ENCODE assay signal across 9 cellular contexts in the genomic region with DNA sequence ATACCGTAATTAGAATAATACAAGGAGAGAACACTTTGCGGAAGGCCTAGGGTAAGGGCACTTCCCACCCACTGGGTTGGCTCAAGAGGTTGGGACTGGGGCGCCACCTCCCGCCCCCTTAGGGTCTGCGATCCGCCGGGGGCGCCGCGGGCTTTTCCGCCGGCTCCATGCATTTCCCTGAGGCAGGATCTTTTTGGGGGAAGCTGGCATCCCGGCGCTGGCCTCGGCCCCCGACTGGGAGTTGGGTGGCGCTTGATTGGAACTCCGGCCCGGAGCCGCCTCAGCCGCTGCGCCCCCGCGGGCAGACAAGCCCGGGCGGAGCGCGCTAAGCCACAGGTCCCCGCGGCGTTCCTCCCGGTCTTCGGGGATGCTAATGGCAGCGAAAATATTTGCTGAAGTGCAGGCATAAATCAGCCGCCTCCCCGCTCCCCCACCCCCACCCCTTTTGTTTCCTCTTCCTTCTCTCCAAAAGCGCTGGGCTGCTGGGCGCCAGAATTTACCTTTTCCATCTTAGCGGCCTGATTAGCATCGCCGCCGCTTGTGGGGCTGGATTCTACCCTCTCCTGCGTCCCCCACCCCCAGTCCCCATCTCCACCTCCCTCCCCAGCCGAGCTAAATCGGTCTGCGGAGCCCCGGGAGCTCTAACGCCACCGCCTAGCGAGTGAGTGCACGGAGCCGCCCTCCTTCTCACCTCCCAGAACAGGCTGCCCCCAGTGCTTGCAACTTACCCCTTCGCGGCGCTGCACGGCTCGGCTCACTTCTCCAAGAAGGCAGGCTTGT. TPM values are rescaled to one million over a fixed set of nuclear protein-coding genes. Genes with fewer than 3 reads are reported as not detected.
DNase-seq lines count a peak whose midpoint lies in the region; ATAC-seq, FAIRE-seq and TF ChIP-seq lines count a peak whose summit lies in the region.
"Had no signal": no experiment of that assay in that cellular context is flagged by ENCODE, and none has a peak within 500 bp of the region (broad histone marks: within the 10 kb centered on the region; RNA-seq: fewer than 3 reads in every experiment).

No MANE protein-coding gene starts in this region.

- POLR2A ChIA-PET in PC-3 (lab: Charles Lee; ENCODE audit: unreplicated experiment), result no interaction called here

- H3K4me2 ChIP-seq in PC-3 (ENCODE audit: low read length), result peak overlapping the region; percentile 85

- H3K9ac ChIP-seq in PC-3 (ENCODE audit: low read length) (no peak overlapping the region), mucosa of stomach (ENCODE audit: low read length) (peak overlapping the region; percentile 85)

- no peaks in the 10 kb centered on the region for H3K9me2 ChIP-seq in PC-3 (replicated peaks; ENCODE audit: low read length)

- ATAC-seq in PC-3 (peak; percentile 35), GM19395 (IDR thresholded peaks at IDR 0.05; ENCODE audit: unreplicated experiment) (no peak)

- no peak overlapping the region for H3K27ac ChIP-seq in PC-3 (ENCODE audit: low read length)
- H3K27ac ChIP-seq: 22Rv1 had no signal

- H3K27me3 ChIP-seq in PC-3 (ENCODE audit: low read length) (peaks cover 9% of the 10 kb centered on the region), mucosa of stomach (ENCODE audit: control insufficient read depth, insufficient read depth, low read length) (no peaks in the 10 kb centered on the region)

- H3K36me3 ChIP-seq in PC-3 (ENCODE audit: low read depth, low read length) (no peaks in the 10 kb centered on the region), mucosa of stomach (ENCODE audit: control insufficient read depth, insufficient read depth, low read length) (no peaks in the 10 kb centered on the region)

- peak overlapping the region; percentile 65 for H2AFZ ChIP-seq in PC-3 (ENCODE audit: low read length)

- H3K9me3 ChIP-seq in PC-3 (ENCODE audit: low read length) (no peaks in the 10 kb centered on the region), mucosa of stomach (ENCODE audit: control insufficient read depth, low read length) (no peaks in the 10 kb centered on the region)

- H4K20me1 ChIP-seq in PC-3 (ENCODE audit: low read length), result no peaks in the 10 kb centered on the region

- H3K4me3 ChIP-seq in PC-3 (ENCODE audit: low read length) (peak overlapping the region; percentile 67), epithelial cell of esophagus (ENCODE audit: low read length) (peak overlapping the region; percentile 50), mucosa of stomach (ENCODE audit: low read length) (peak overlapping the region; percentile 56)

- TF ChIP-seq CTCF in PC-3 (conservative IDR thresholded peaks at IDR 0.05; ENCODE audit: low read depth, low read length) (no peak), epithelial cell of esophagus (IDR thresholded peaks at IDR 0.05; ENCODE audit: insufficient read depth, low read depth, low read length, missing control alignments) (no peak)

- BruUV-seq in PC-3 (replicated peaks; lab: Mats Ljungman, UMichigan), result no TSS peak

- no peaks in the 10 kb centered on the region for H3K79me2 ChIP-seq in PC-3 (ENCODE audit: low read length)

- DNase-seq in DMS 273 (lab: John Stamatoyannopoulos, UW; ENCODE audit: unreplicated experiment), result peak; percentile 50
- DNase-seq in DMS 273 treated with DMSO at 0.1 percent for 48 hours (lab: John Stamatoyannopoulos, UW), result no peak
- no peak for DNase-seq in PC-3
- peak; percentile 46 for DNase-seq in epithelial cell of esophagus (ENCODE audit: low read depth)
- no peak for DNase-seq in GM12891 (ENCODE audit: insufficient read length, low spot score)
- DNase-seq in stimulated activated CD4-positive, alpha-beta T cell treated with anti-CD3 and anti-CD28 coated beads, Interleukin-4, amount 100 ng/mL, for 24 hours, result no peak

- FAIRE-seq in GM12891 (lab: Jason Lieb, UNC), result no peak

- peaks cover 19% of the 10 kb centered on the region for H3K4me1 ChIP-seq in PC-3 (ENCODE audit: insufficient read depth, low read length)
- peaks cover 29% of the 10 kb centered on the region for H3K4me1 ChIP-seq in mucosa of stomach (ENCODE audit: control insufficient read depth, insufficient read depth, low read length)

- no peaks in the 10 kb centered on the region for H3F3A ChIP-seq in PC-3 (ENCODE audit: low read length, unreplicated experiment)

- intact Hi-C loops in PC-3 (cut with micrococcal nuclease), result no loop called here

- CTCF ChIA-PET in PC-3 (lab: Charles Lee), result no interaction called here

- no peak for TF ChIP-seq POLR2A in GM12891 (IDR thresholded peaks at IDR 0.05; ENCODE audit: low read depth, low read length)

TF ChIP-seq in GM12891, 5 proteins besides CTCF, POLR2A, EP300 and RAD21:
- no peak for TF ChIP-seq POU2F2 (IDR thresholded peaks at IDR 0.05; ENCODE audit: low read depth, low read length)

RNA-seq across cellular contexts. Expression of gene UNC5B, which starts 5.1 kb away (rescaled TPM):
- total RNA-seq in PC-3 (2014; rRNA removed), result 0.26 and 0.46 TPM in 2 replicates
- polyA plus RNA-seq in GM12891 (2012; ENCODE audit: low read depth, missing spikeins), result not detected

Comparison
In these comparisons a context has a peak if more than half of its experiments do, and no peak if none do; other contexts are left out.
1. DNase-seq: peak in DMS 273 (single experiment) and epithelial cell of esophagus (single experiment); none in DMS 273 treated with DMSO at 0.1 percent for 48 hours (single experiment), PC-3 (single experiment), GM12891 (single experiment) and stimulated activated CD4-positive, alpha-beta T cell treated with anti-CD3 and anti-CD28 coated beads, Interleukin-4, amount 100 ng/mL, for 24 hours (single experiment).
2. Peak in every context shown above with its lines, with median percentiles within 50 percentile points of each other: H3K4me3 ChIP-seq.